ENCODE assay signal across 18 cellular contexts in genomic region chr1:111164151-111164550, GRCh38.
"Had no signal": no experiment of that assay in that cellular context is flagged by ENCODE, and none has a peak within 500 bp of the region (broad histone marks: within the 10 kb centered on the region; RNA-seq: fewer than 3 reads in every experiment).

No MANE protein-coding gene starts in this region.

- H3K27ac ChIP-seq: esophagus squamous epithelium, hepatocyte, WERI-Rb-1 had no signal

- H3K27me3 ChIP-seq: esophagus squamous epithelium, hepatocyte had no signal

- H3K4me1 ChIP-seq: esophagus squamous epithelium had no signal

- H3K4me3 Mint-ChIP-seq: activated CD4-positive, alpha-beta memory T cell treated with anti-CD3 and anti-CD28 coated beads for 36 hours; activated CD4-positive, alpha-beta T cell treated with anti-CD3 and anti-CD28 coated beads for 36 hours; activated naive CD8-positive, alpha-beta T cell treated with anti-CD3 and anti-CD28 coated beads, Interleukin-2, amount 10 ng/mL, durations not matched to agents 7 days and 5 days; activated T-helper 1 cell treated with anti-CD3 and anti-CD28 coated beads, Interleukin-12 subunit alpha, Interleukin-12 subunit beta, Interleukin-2, Interleukin-4 antibody, amounts not matched to agents 30 ng/mL and 10 ng/mL and 1 ng/mL, durations not matched to agents 14 hours and 24 hours and 36 hours; dendritic cell treated with granulocyte-macrophage colony-stimulating factor and Interleukin-4, amounts not matched to agents 40 ng/mL and 50 ng/mL, for 4 days; mesothelial cell of epicardium; nephron had no signal

- H3K4me2 ChIP-seq: hepatocyte had no signal

- H3K4me3 ChIP-seq: esophagus squamous epithelium, hepatocyte, lung had no signal

- H2AFZ ChIP-seq: hepatocyte had no signal

- H3K9me3 Mint-ChIP-seq: activated CD4-positive, alpha-beta memory T cell treated with anti-CD3 and anti-CD28 coated beads for 36 hours; activated naive CD8-positive, alpha-beta T cell treated with anti-CD3 and anti-CD28 coated beads, Interleukin-2, amount 10 ng/mL, durations not matched to agents 7 days and 5 days; activated T-helper 1 cell treated with anti-CD3 and anti-CD28 coated beads, Interleukin-12 subunit alpha, Interleukin-12 subunit beta, Interleukin-2, Interleukin-4 antibody, amounts not matched to agents 30 ng/mL and 10 ng/mL and 1 ng/mL, durations not matched to agents 14 hours and 24 hours and 36 hours; dendritic cell treated with granulocyte-macrophage colony-stimulating factor and Interleukin-4, amounts not matched to agents 40 ng/mL and 50 ng/mL, for 4 days; mesothelial cell of epicardium; nephron had no signal

- ATAC-seq: activated CD4-positive, alpha-beta T cell treated with anti-CD3 and anti-CD28 coated beads for 36 hours; left lobe of liver had no signal

- H3K27ac Mint-ChIP-seq: activated CD4-positive, alpha-beta memory T cell treated with anti-CD3 and anti-CD28 coated beads for 36 hours; activated CD4-positive, alpha-beta T cell treated with anti-CD3 and anti-CD28 coated beads for 36 hours; activated naive CD8-positive, alpha-beta T cell treated with anti-CD3 and anti-CD28 coated beads, Interleukin-2, amount 10 ng/mL, durations not matched to agents 7 days and 5 days; activated T-helper 1 cell treated with anti-CD3 and anti-CD28 coated beads, Interleukin-12 subunit alpha, Interleukin-12 subunit beta, Interleukin-2, Interleukin-4 antibody, amounts not matched to agents 30 ng/mL and 10 ng/mL and 1 ng/mL, durations not matched to agents 14 hours and 24 hours and 36 hours; dendritic cell treated with granulocyte-macrophage colony-stimulating factor and Interleukin-4, amounts not matched to agents 40 ng/mL and 50 ng/mL, for 4 days; mesothelial cell of epicardium; nephron had no signal

- DNase-seq: activated CD4-positive, alpha-beta memory T cell treated with anti-CD3 and anti-CD28 coated beads for 36 hours; activated CD4-positive, alpha-beta T cell treated with anti-CD3 and anti-CD28 coated beads for 36 hours; activated gamma-delta T cell treated with Interleukin-2 at 50 U/mL for 16 hours; activated naive CD8-positive, alpha-beta T cell treated with anti-CD3 and anti-CD28 coated beads, Interleukin-2, amount 10 ng/mL, durations not matched to agents 7 days and 5 days; activated T-cell treated with anti-CD3 and anti-CD28 coated beads for 4 hours; aorta; effector CD8-positive, alpha-beta T cell; esophagus squamous epithelium; kidney; stimulated activated naive CD4-positive, alpha-beta T cell; WERI-Rb-1 had no signal

- H3K9me3 ChIP-seq: esophagus squamous epithelium had no signal

- H3K27me3 Mint-ChIP-seq: activated CD4-positive, alpha-beta memory T cell treated with anti-CD3 and anti-CD28 coated beads for 36 hours; activated CD4-positive, alpha-beta T cell treated with anti-CD3 and anti-CD28 coated beads for 36 hours; activated naive CD8-positive, alpha-beta T cell treated with anti-CD3 and anti-CD28 coated beads, Interleukin-2, amount 10 ng/mL, durations not matched to agents 7 days and 5 days; dendritic cell treated with granulocyte-macrophage colony-stimulating factor and Interleukin-4, amounts not matched to agents 40 ng/mL and 50 ng/mL, for 4 days had no signal
